1 cellular context compared by ENCODE assay signal in genomic region chr6:156752666-156753301, GRCh38.
TF ChIP-seq lines count a peak whose summit lies in the region.

No MANE protein-coding gene starts in this region.

TF ChIP-seq in H1, 55 proteins besides CTCF, POLR2A, EP300 and RAD21 (continued from another document):
- TF ChIP-seq SRF (IDR thresholded peaks at IDR 0.05; ENCODE audit: low read depth, low read length) (no peak), KDM4A (IDR thresholded peaks at IDR 0.05; ENCODE audit: low read depth, low read length, severe bottlenecking) (no peak), CBX8 (IDR thresholded peaks at IDR 0.05; ENCODE audit: borderline replicate concordance, low read depth, low read length) (no peak), HDAC2 (IDR thresholded peaks at IDR 0.05; ENCODE audit: borderline replicate concordance in 1 of 2, low read depth in 2 of 2, low read length in 2 of 2) (no peak)
